Comparison of ENCODE assay signal across 8 cellular contexts in the genomic region with DNA sequence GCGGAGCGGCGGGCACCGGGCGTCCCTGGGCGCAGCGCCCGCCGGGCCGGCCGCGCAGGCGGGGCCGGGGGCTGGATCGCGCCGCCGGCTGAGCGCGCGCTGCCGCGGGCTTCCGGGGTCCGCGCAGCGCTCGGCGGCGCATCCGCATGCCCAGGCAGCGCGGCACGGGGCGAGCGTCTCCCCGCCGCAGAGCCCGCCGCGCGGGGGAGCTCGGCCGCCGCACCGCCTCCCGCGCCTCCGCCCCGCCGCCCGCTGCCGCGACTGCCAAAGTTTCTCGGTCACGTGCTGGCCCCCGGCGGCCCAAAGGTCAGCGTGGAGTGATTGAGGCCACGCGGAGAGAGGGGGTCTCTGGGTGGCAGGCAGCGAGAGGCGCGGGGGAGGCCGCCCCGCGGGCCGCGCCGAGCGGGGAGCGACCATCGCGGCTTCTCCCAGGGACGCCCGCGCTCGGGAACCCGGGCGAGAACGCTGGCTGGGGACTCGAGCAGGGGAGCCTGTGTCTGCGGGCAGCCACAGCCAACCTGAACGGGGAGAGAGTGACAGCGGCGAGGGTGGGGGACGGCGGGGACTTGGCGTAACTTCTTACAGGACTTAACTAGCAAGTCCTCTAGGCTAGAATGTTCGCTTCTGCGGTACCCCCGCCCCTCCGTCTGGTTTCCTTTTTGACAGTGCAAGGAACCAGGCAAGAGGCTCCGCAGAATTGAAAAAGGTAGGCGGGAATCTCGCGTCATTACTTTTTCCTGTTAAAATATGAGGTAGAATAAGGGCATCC. TPM values are rescaled to one million over a fixed set of nuclear protein-coding genes. Genes with fewer than 3 reads are reported as not detected.
DNase-seq lines count a peak whose midpoint lies in the region; ATAC-seq and TF ChIP-seq lines count a peak whose summit lies in the region.

TSS of gene ILDR2 (minus strand) at position 180 of the 769 bp plus-strand sequence. CDS start 272 bp downstream, outside the sequence.

- ATAC-seq in GM19023 (IDR thresholded peaks at IDR 0.05; ENCODE audit: unreplicated experiment) (peak; percentile 66), HG03439 (IDR thresholded peaks at IDR 0.05; ENCODE audit: unreplicated experiment) (peak; percentile 72), psoas muscle (peak; percentile 74 to 89 (median 84))
- ATAC-seq in activated naive CD8-positive, alpha-beta T cell treated with anti-CD3 and anti-CD28 coated beads, Interleukin-2, amount 10 ng/mL, durations not matched to agents 7 days and 5 days (ENCODE audit: low read depth) = peak; percentile 90

- TF ChIP-seq CTCF in AG10803 (conservative IDR thresholded peaks at IDR 0.05; ENCODE audit: low read length) (no peak), left ventricle myocardium inferior (IDR thresholded peaks at IDR 0.05; ENCODE audit: borderline replicate concordance) (no peak), psoas muscle (IDR thresholded peaks at IDR 0.05) (peak; percentile 11), uterus (IDR thresholded peaks at IDR 0.05) (peak in 2 of 4 experiments; percentile 12 to 18)

- peaks cover 48% of the 10 kb centered on the region for H3K27me3 Mint-ChIP-seq in activated naive CD8-positive, alpha-beta T cell treated with anti-CD3 and anti-CD28 coated beads, Interleukin-2, amount 10 ng/mL, durations not matched to agents 7 days and 5 days

- no peaks in the 10 kb centered on the region for H3K36me3 Mint-ChIP-seq in activated naive CD8-positive, alpha-beta T cell treated with anti-CD3 and anti-CD28 coated beads, Interleukin-2, amount 10 ng/mL, durations not matched to agents 7 days and 5 days

- 1% methylated on average over 53 to 97 of the region's 97 CpGs for WGBS in psoas muscle, 3 donors

- H3K27ac ChIP-seq in SK-N-MC (no peak within 1 kb of the TSS), left ventricle myocardium inferior (replicated peaks) (peak within 1 kb of the TSS; percentile 71), psoas muscle (no peak within 1 kb of the TSS), uterus (no peak within 1 kb of the TSS)

- peak within 1 kb of the TSS; percentile 57 for H3K4me3 ChIP-seq in AG10803 (ENCODE audit: low read length)
- H3K4me3 ChIP-seq in SK-N-MC = peak within 1 kb of the TSS; percentile 77
- peak within 1 kb of the TSS; percentile 79 for H3K4me3 ChIP-seq in left ventricle myocardium inferior
- peak within 1 kb of the TSS; percentile 82 for H3K4me3 ChIP-seq in psoas muscle
- H3K4me3 ChIP-seq in uterus = peak within 1 kb of the TSS; percentile 47 to 65

- peaks cover 28% of the 10 kb centered on the region for H3K4me1 Mint-ChIP-seq in activated naive CD8-positive, alpha-beta T cell treated with anti-CD3 and anti-CD28 coated beads, Interleukin-2, amount 10 ng/mL, durations not matched to agents 7 days and 5 days

- no peak within 1 kb of the TSS for H3K9ac ChIP-seq in SK-N-MC (ENCODE audit: insufficient read length)

- H3K4me1 ChIP-seq in left ventricle myocardium inferior (peaks cover 20% of the 10 kb centered on the region), psoas muscle (no peaks in the 10 kb centered on the region), uterus (no peaks in the 10 kb centered on the region)

- H3K27ac Mint-ChIP-seq in activated naive CD8-positive, alpha-beta T cell treated with anti-CD3 and anti-CD28 coated beads, Interleukin-2, amount 10 ng/mL, durations not matched to agents 7 days and 5 days = peak within 1 kb of the TSS; percentile 49

- H3K9me3 ChIP-seq in SK-N-MC (ENCODE audit: low read depth, low read length) (no peaks in the 10 kb centered on the region), left ventricle myocardium inferior (replicated peaks) (no peaks in the 10 kb centered on the region), psoas muscle (no peaks in the 10 kb centered on the region), uterus (no peaks in the 10 kb centered on the region)

- peak within 1 kb of the TSS; percentile 87 for H3K4me3 Mint-ChIP-seq in activated naive CD8-positive, alpha-beta T cell treated with anti-CD3 and anti-CD28 coated beads, Interleukin-2, amount 10 ng/mL, durations not matched to agents 7 days and 5 days

- H3K9me3 Mint-ChIP-seq in activated naive CD8-positive, alpha-beta T cell treated with anti-CD3 and anti-CD28 coated beads, Interleukin-2, amount 10 ng/mL, durations not matched to agents 7 days and 5 days = no peaks in the 10 kb centered on the region

- DNase-seq in AG10803 (ENCODE audit: low read depth) (peak; percentile 12), SK-N-MC (ENCODE audit: low read depth, low spot score) (no peak), left ventricle myocardium inferior (peak; percentile 46), psoas muscle (peak; percentile 40 to 66), uterus (peak; percentile 29 to 33)
- DNase-seq in activated naive CD8-positive, alpha-beta T cell treated with anti-CD3 and anti-CD28 coated beads, Interleukin-2, amount 10 ng/mL, durations not matched to agents 7 days and 5 days = peak; percentile 76

- intact Hi-C loops in left ventricle myocardium inferior (cut with micrococcal nuclease) (no loop called here), psoas muscle (cut with DNase I) (loop anchor here in 1 of 2 donors (5.0 kb wide), 1 partner anchor 77 kb away; no protein-coding TSS in a partner anchor), uterus (cut with DNase I; ENCODE audit: low total_unique reads) (no loop called here)

- no peaks in the 10 kb centered on the region for H3K36me3 ChIP-seq in SK-N-MC (ENCODE audit: insufficient read depth, low read length)
- no peaks in the 10 kb centered on the region for H3K36me3 ChIP-seq in left ventricle myocardium inferior
- H3K36me3 ChIP-seq in psoas muscle (ENCODE audit: insufficient read depth in 1 of 2, low read depth in 1 of 2) = no peaks in the 10 kb centered on the region
- no peaks in the 10 kb centered on the region for H3K36me3 ChIP-seq in uterus

- H3K27me3 ChIP-seq in left ventricle myocardium inferior (ENCODE audit: low read depth) (peaks cover 67% of the 10 kb centered on the region), psoas muscle (ENCODE audit: insufficient read depth in 3 of 3, low read length in 2 of 3) (peaks cover 0 to 33% (median 3%) of the 10 kb centered on the region in 3 donors), uterus (no peaks in the 10 kb centered on the region)

- POLR2A ChIA-PET in activated naive CD8-positive, alpha-beta T cell treated with anti-CD3 and anti-CD28 coated beads, Interleukin-2, amount 10 ng/mL, durations not matched to agents 7 days and 5 days (lab: Charles Lee) = no interaction called here

- TF ChIP-seq POLR2A in uterus (IDR thresholded peaks at IDR 0.05) = no peak

RNA-seq across cellular contexts. Expression of gene ILDR2, which starts in this region (rescaled TPM):
- 1 to 10 TPM; 3.5 to 4.3 TPM for total RNA-seq in activated naive CD8-positive, alpha-beta T cell treated with anti-CD3 and anti-CD28 coated beads, Interleukin-2, amount 10 ng/mL, durations not matched to agents 7 days and 5 days
- total RNA-seq in left ventricle myocardium inferior = 3.6 TPM
- under 1 TPM; 0.11 to 0.30 (median 0.17) TPM for total RNA-seq in psoas muscle
- under 1 TPM; 0.01 to 0.12 (median 0.03) TPM for polyA plus RNA-seq in psoas muscle
- 1 to 10 TPM in 1 of 4 donors, under 1 TPM in 1, not detected in 2; 0.30 to 2.8 TPM for total RNA-seq in uterus

Comparison
In these comparisons a context has a peak if more than half of its experiments do, and no peak if none do; other contexts are left out.
1. Peak in DNase-seq, ATAC-seq and H3K4me3 ChIP-seq in psoas muscle; RNA of the gene not detected or under 1 TPM.